Comparison of ENCODE assay signal across 1 cellular context in the genomic region with DNA sequence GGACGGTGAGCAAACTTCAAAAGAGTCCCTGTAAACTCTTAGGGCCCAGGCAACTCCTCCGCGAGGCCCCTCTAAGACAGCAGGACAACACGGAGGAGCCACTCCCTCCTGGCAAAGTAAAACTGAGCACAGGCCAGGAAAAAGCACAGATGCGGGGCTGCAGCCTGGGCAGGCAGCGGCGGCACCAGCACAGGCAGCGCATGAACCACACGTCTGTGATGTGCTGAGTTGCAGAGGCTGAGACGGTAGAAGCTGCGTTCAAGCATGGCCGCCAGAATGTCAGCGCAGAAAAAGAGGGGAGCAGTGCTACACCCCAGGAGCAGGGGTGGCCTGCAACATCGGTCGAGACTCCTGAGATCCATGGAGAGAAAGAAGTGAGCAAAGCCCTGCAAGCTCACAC.
TF ChIP-seq lines count a peak whose summit lies in the region.

No MANE protein-coding gene starts in this region.

TF ChIP-seq in H1, 55 proteins besides CTCF, POLR2A, EP300 and RAD21:
- TF ChIP-seq ATF2 (IDR thresholded peaks at IDR 0.05; ENCODE audit: low read length), result no peak
- no peak for TF ChIP-seq BRCA1 (IDR thresholded peaks at IDR 0.05; ENCODE audit: low read depth, low read length)
- TF ChIP-seq TAF1 (IDR thresholded peaks at IDR 0.05; ENCODE audit: low read depth, low read length), result no peak
- no peak for TF ChIP-seq EGR1 (IDR thresholded peaks at IDR 0.05; ENCODE audit: borderline replicate concordance, low read depth, low read length)
- TF ChIP-seq, protein P1, sequence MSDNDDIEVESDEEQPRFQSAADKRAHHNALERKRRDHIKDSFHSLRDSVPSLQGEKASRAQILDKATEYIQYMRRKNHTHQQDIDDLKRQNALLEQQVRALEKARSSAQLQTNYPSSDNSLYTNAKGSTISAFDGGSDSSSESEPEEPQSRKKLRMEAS (IDR thresholded peaks at IDR 0.05), result no peak
- no peak for TF ChIP-seq BACH1 (IDR thresholded peaks at IDR 0.05; ENCODE audit: low read length)
- TF ChIP-seq HDAC2 (IDR thresholded peaks at IDR 0.05; ENCODE audit: borderline replicate concordance in 1 of 2, low read depth in 2 of 2, low read length in 2 of 2), result no peak
